Comparison of ENCODE assay signal across 8 cellular contexts in genomic region chr9:137049544-137050449, GRCh38. TPM values are rescaled to one million over a fixed set of nuclear protein-coding genes. Genes with fewer than 3 reads are reported as not detected.
A peak's percentile ranks its signal among the peaks of the same experiment; 100 is the strongest.
DNase-seq lines count a peak whose midpoint lies in the region; ATAC-seq, FAIRE-seq and TF ChIP-seq lines count a peak whose summit lies in the region.

No MANE protein-coding gene starts in this region.

- TF ChIP-seq RAD21 in A549 (conservative IDR thresholded peaks at IDR 0.05 in 1 of 2, IDR thresholded peaks at IDR 0.05 in 1 of 2) = peak; percentile 41 to 63; a peak in 4 of 5 replicates

- TF ChIP-seq CTCF in A549 (IDR thresholded peaks at IDR 0.05) (peak; percentile 49), GM12865 (IDR thresholded peaks at IDR 0.05; ENCODE audit: insufficient read depth, low read depth, low read length, missing control alignments) (peak; percentile 59), fibroblast of the aortic adventitia (IDR thresholded peaks at IDR 0.05; ENCODE audit: insufficient read depth, low read length) (peak; percentile 54)

- ATAC-seq in A549 = peak; percentile 17 to 68; a peak in 3 of 6 replicates
- peak; percentile 25 for ATAC-seq in sciatic nerve
- no peak for ATAC-seq in GM19452 (IDR thresholded peaks at IDR 0.05; ENCODE audit: unreplicated experiment)

- TF ChIP-seq EP300 in A549 (IDR thresholded peaks at IDR 0.05) = no peak

- H3K27ac ChIP-seq in A549 = no peak overlapping the region

- no peaks in the 10 kb centered on the region for H3K9me3 ChIP-seq in A549

- no peak for FAIRE-seq in A549 (lab: Jason Lieb, UNC)
- FAIRE-seq in GM19239 (lab: Jason Lieb, UNC) = no peak

- POLR2A ChIA-PET in A549 (lab: Yijun Ruan, JAX) = interaction anchor here (1.0 to 1.3 kb wide), 2 partner anchors 18 to 37 kb away, joined by 3 to 5 read pairs; partner anchors contain the start of gene MAN1B1

- CTCF ChIA-PET in A549 (lab: Yijun Ruan, JAX) = interaction anchor here (0.6 to 15.7 kb wide), 22 partner anchors 10 to 235 kb away, joined by 3 to 656 read pairs (median 4); partner anchors contain the start of genes DPP7, FUT7, MAN1B1 and PAXX

- H3K4me2 ChIP-seq in A549 = no peak overlapping the region

- WGBS in A549 (ENCODE audit: missing lambda C conversion rate) = 37% methylated on average over 28 of the region's 38 CpGs

- H3K4me1 ChIP-seq in A549 = peaks cover 22% of the 10 kb centered on the region

- TF ChIP-seq POLR2A in A549 (IDR thresholded peaks at IDR 0.05; ENCODE audit: low read length) = no peak

- DNase-seq in A549 (ENCODE audit: low read depth in 1 of 2, low spot score in 1 of 2) = peak; percentile 70 to 73
- peak; percentile 65 for DNase-seq in GM12865 (ENCODE audit: low read depth)
- DNase-seq in NCI-H524 (lab: John Stamatoyannopoulos, UW) = peak; percentile 53 to 75
- DNase-seq in activated CD8-positive, alpha-beta memory T cell treated with anti-CD3 and anti-CD28 coated beads, Interleukin-2, amount 50 U/mL, for 4 hours = peak; percentile 55
- DNase-seq in fibroblast of the aortic adventitia (ENCODE audit: low read depth) = peak; percentile 41
- no peak for DNase-seq in sciatic nerve (ENCODE audit: low spot score)
- no peak for DNase-seq in GM19239 (ENCODE audit: insufficient read length, low spot score)

- intact Hi-C loops in sciatic nerve (cut with DNase I) = no loop called here

- H3K4me3 ChIP-seq in A549 (no peak overlapping the region), GM12865 (ENCODE audit: low read depth, low read length) (no peak overlapping the region), fibroblast of the aortic adventitia (ENCODE audit: low read depth, low read length) (no peak overlapping the region)

TF ChIP-seq in A549, 52 proteins besides CTCF, POLR2A, EP300 and RAD21:
- no peak for TF ChIP-seq CEBPB (IDR thresholded peaks at IDR 0.05)
- peak; percentile 28; the same call in 1 of the 3 replicates for TF ChIP-seq SMC3 (IDR thresholded peaks at IDR 0.05)

RNA-seq across cellular contexts. Expression of gene NPDC1, which starts 3.8 kb away (rescaled TPM):
- polyA plus RNA-seq in A549 (2011; rRNA removed) (12.7 and 13.0 TPM in 2 replicates), A549 (2017; fragmentation: RNase III; extraction: RNeasy Plus Mini Kit Qiagen cat#74134 plus additional on column Dnase treatment) (33.2 to 40.6 TPM (median 40.2 TPM) in 3 replicates)
- 36.2 and 51.1 TPM in 2 replicates for polyA plus RNA-seq in A549 (2012; cell fraction: cytosol; rRNA removed)
- 239 and 327 TPM in 2 replicates for polyA plus RNA-seq in A549 (2012; cell fraction: nucleus; rRNA removed)
- 4.0 and 4.8 TPM in 2 replicates for polyA minus RNA-seq in A549 (2011; rRNA and poly(A)+ RNA removed)
- total RNA-seq in fibroblast of the aortic adventitia (ENCODE audit: low replicate concordance) (23.8 and 31.6 TPM in 2 replicates), sciatic nerve (157 TPM)

RNA-seq across cellular contexts. Expression of gene ENTPD2, which starts 4.1 kb away (rescaled TPM):
- polyA plus RNA-seq in A549 (2011; rRNA removed) (0.75 and 2.3 TPM in 2 replicates), A549 (2017; fragmentation: RNase III; extraction: RNeasy Plus Mini Kit Qiagen cat#74134 plus additional on column Dnase treatment) (0.71 to 1.2 TPM (median 1.1 TPM) in 3 replicates)
- 0.65 and 0.83 TPM in 2 replicates for polyA plus RNA-seq in A549 (2012; cell fraction: cytosol; rRNA removed)
- 2.2 and 3.4 TPM in 2 replicates for polyA plus RNA-seq in A549 (2012; cell fraction: nucleus; rRNA removed)
- 1.4 and 1.9 TPM in 2 replicates for polyA minus RNA-seq in A549 (2011; rRNA and poly(A)+ RNA removed)
- total RNA-seq in fibroblast of the aortic adventitia (ENCODE audit: low replicate concordance) (0.09 TPM in 1 of 2 replicates, not detected in the other), sciatic nerve (24.3 TPM)

RNA-seq across cellular contexts. Expression of gene FUT7, which starts 17.9 kb away (rescaled TPM):
- not detected in 2 replicates for polyA plus RNA-seq in A549 (2011; rRNA removed)
- polyA plus RNA-seq in A549 (2012; cell fraction: cytosol; rRNA removed) = 0.01 TPM in 1 of 2 replicates, not detected in the other
- 0.06 and 0.07 TPM in 2 replicates for polyA plus RNA-seq in A549 (2012; cell fraction: nucleus; rRNA removed)
- 0.07 TPM in 1 of 3 replicates, not detected in the others for polyA plus RNA-seq in A549 (2017; fragmentation: RNase III; extraction: RNeasy Plus Mini Kit Qiagen cat#74134 plus additional on column Dnase treatment)
- polyA minus RNA-seq in A549 (2011; rRNA and poly(A)+ RNA removed) = not detected in 2 replicates
- not detected in 2 replicates for total RNA-seq in fibroblast of the aortic adventitia (ENCODE audit: low replicate concordance)
- 0.18 TPM for total RNA-seq in sciatic nerve

RNA-seq across cellular contexts. Expression of gene SAPCD2, which starts 20.6 kb away (rescaled TPM):
- polyA plus RNA-seq in A549 (2011; rRNA removed) = 6.5 and 6.9 TPM in 2 replicates
- 21.7 and 32.9 TPM in 2 replicates for polyA plus RNA-seq in A549 (2012; cell fraction: cytosol; rRNA removed)
- 30.3 and 48.0 TPM in 2 replicates for polyA plus RNA-seq in A549 (2012; cell fraction: nucleus; rRNA removed)
- 13.1 to 16.4 TPM (median 14.6 TPM) in 3 replicates for polyA plus RNA-seq in A549 (2017; fragmentation: RNase III; extraction: RNeasy Plus Mini Kit Qiagen cat#74134 plus additional on column Dnase treatment)
- 4.4 and 6.1 TPM in 2 replicates for polyA minus RNA-seq in A549 (2011; rRNA and poly(A)+ RNA removed)
- 0.41 and 1.5 TPM in 2 replicates for total RNA-seq in fibroblast of the aortic adventitia (ENCODE audit: low replicate concordance)
- total RNA-seq in sciatic nerve = 0.36 TPM

RNA-seq across cellular contexts. Expression of gene ABCA2, which starts 21.8 kb away (rescaled TPM):
- 8.3 and 10.1 TPM in 2 replicates for polyA plus RNA-seq in A549 (2011; rRNA removed)
- polyA plus RNA-seq in A549 (2012; cell fraction: cytosol; rRNA removed) = 28.8 and 41.7 TPM in 2 replicates
- polyA plus RNA-seq in A549 (2012; cell fraction: nucleus; rRNA removed) = 187 and 285 TPM in 2 replicates
- polyA plus RNA-seq in A549 (2017; fragmentation: RNase III; extraction: RNeasy Plus Mini Kit Qiagen cat#74134 plus additional on column Dnase treatment) = 23.0 to 25.6 TPM (median 24.7 TPM) in 3 replicates
- polyA minus RNA-seq in A549 (2011; rRNA and poly(A)+ RNA removed) = 10.9 and 21.1 TPM in 2 replicates
- 21.0 and 25.0 TPM in 2 replicates for total RNA-seq in fibroblast of the aortic adventitia (ENCODE audit: low replicate concordance)
- total RNA-seq in sciatic nerve = 298 TPM

Comparison
In these comparisons a context has a peak if more than half of its experiments do, and no peak if none do; other contexts are left out.
1. DNase-seq: peak in A549 (2 of 2), GM12865 (single experiment), NCI-H524 (2 of 2), activated CD8-positive, alpha-beta memory T cell treated with anti-CD3 and anti-CD28 coated beads, Interleukin-2, amount 50 U/mL, for 4 hours (single experiment) and fibroblast of the aortic adventitia (single experiment); none in sciatic nerve (single experiment) and GM19239 (single experiment).
2. RNA of gene ENTPD2, which starts 4.1 kb away (total RNA-seq): 24.3 TPM in sciatic nerve (single experiment); 0.09 TPM in fibroblast of the aortic adventitia; every median in the first group is over 10 times any median in the second.
3. Peak in every context shown above with its lines, with median percentiles within 50 percentile points of each other: CTCF ChIP-seq.